ENCODE assay signal across 23 cellular contexts in genomic region chr6:41062056-41062455, GRCh38. TPM values are rescaled to one million over a fixed set of nuclear protein-coding genes. Genes with fewer than 3 reads are reported as not detected.
"Had no signal": no experiment of that assay in that cellular context is flagged by ENCODE, and none has a peak within 500 bp of the region (broad histone marks: within the 10 kb centered on the region; RNA-seq: fewer than 3 reads in every experiment).

No MANE protein-coding gene starts in this region.

- H3K27ac ChIP-seq: dorsolateral prefrontal cortex, lower lobe of right lung, neural progenitor cell, ovary, upper lobe of left lung, uterus had no signal

- H3K4me1 ChIP-seq: neural progenitor cell, uterus had no signal

- H3K27me3 ChIP-seq: dorsolateral prefrontal cortex, neural progenitor cell, ovary, thyroid gland, upper lobe of left lung, uterus had no signal

- H3K4me3 ChIP-seq: dorsolateral prefrontal cortex, lower lobe of right lung, neural progenitor cell, ovary, thyroid gland, upper lobe of left lung, uterus had no signal

- H3K9ac ChIP-seq: neural progenitor cell had no signal

- H3K36me3 ChIP-seq: ovary, thyroid gland, uterus had no signal

- H3K4me2 ChIP-seq: neural progenitor cell had no signal

- ATAC-seq: left lobe of liver; natural killer cell treated with Interleukin-12 subunit alpha and Interleukin-12 subunit beta and Interleukin-15 and Interleukin-18, amount 100 ng/mL, for 72 hours; sciatic nerve had no signal

- H3K9me3 ChIP-seq: lower lobe of right lung, ovary, thyroid gland, upper lobe of left lung, uterus had no signal

- H2AFZ ChIP-seq: neural progenitor cell had no signal

- DNase-seq: cortex of kidney; dorsolateral prefrontal cortex; effector CD8-positive, alpha-beta T cell; foreskin melanocyte; kidney glomerular epithelial cell; lower lobe of right lung; nucleus accumbens; ovary; small intestine; stimulated activated CD4-positive, alpha-beta T cell treated with anti-CD3 and anti-CD28 coated beads, Interleukin-12 subunit alpha, Interleukin-12 subunit beta, amount 100 ng/mL, for 4 hours; stimulated activated naive CD4-positive, alpha-beta T cell; thyroid gland; upper lobe of left lung; uterus had no signal

RNA-seq across cellular contexts. Expression of gene APOBEC2, which starts 9.1 kb away (rescaled TPM):
- total RNA-seq: dorsolateral prefrontal cortex; left lobe of liver; mucosa of gallbladder; natural killer cell treated with Interleukin-12 subunit alpha and Interleukin-12 subunit beta and Interleukin-15 and Interleukin-18, amount 100 ng/mL, for 72 hours; ovary; renal cortical epithelial cell; sciatic nerve; thyroid gland; upper lobe of left lung; uterus had no signal

RNA-seq across cellular contexts. Expression of gene TSPO2, which starts 19.8 kb away (rescaled TPM):
- total RNA-seq: dorsolateral prefrontal cortex; lower lobe of right lung; mesothelial cell of epicardium; myocyte; natural killer cell treated with Interleukin-12 subunit alpha and Interleukin-12 subunit beta and Interleukin-15 and Interleukin-18, amount 100 ng/mL, for 72 hours; ovary; progenitor cell of endocrine pancreas; renal cortical epithelial cell; thyroid gland; upper lobe of left lung; uterus had no signal
- polyA plus RNA-seq: ovary had no signal
